8 cellular contexts compared by ENCODE assay signal in the genomic region with DNA sequence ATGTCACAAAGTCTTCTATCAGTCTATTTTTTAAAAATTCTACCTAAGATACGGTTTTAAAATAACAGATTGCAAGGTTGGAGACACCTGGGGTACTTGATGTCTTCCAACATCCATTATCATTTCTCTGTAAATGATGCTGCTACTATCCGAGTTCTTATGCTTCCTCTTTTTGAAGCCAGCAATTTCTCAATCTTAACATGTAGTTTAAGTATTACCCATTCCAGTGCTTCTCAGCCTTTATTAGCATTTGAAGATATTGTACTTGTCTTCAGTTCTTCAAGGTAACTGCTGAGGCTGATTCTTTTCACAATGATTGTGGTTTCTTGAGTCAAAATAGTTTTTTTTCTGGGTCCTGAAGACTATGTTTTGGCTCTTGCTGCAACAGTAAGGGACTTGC.
DNase-seq lines count a peak whose midpoint lies in the region; ATAC-seq and TF ChIP-seq lines count a peak whose summit lies in the region.

No MANE protein-coding gene starts in this region.

- intact Hi-C loops in body of pancreas (cut with DNase I), result no loop called here

- peaks cover 35% of the 10 kb centered on the region for H3K27me3 ChIP-seq in iPS-20b (ENCODE audit: insufficient read depth, low read length)
- H3K27me3 ChIP-seq in body of pancreas, result peaks cover 0 to 7% of the 10 kb centered on the region in 2 donors

- peak overlapping the region; percentile 81 for H3K4me3 ChIP-seq in iPS-20b (ENCODE audit: low read length)
- no peak overlapping the region for H3K4me3 ChIP-seq in body of pancreas

- TF ChIP-seq POLR2A in body of pancreas (IDR thresholded peaks at IDR 0.05), result no peak

- H3K36me3 ChIP-seq in iPS-20b (ENCODE audit: insufficient read depth, low read depth, low read length), result no peaks in the 10 kb centered on the region
- H3K36me3 ChIP-seq in body of pancreas (replicated peaks in 1 of 2; ENCODE audit: insufficient read depth in 1 of 2, low read depth in 2 of 2), result no peaks in the 10 kb centered on the region

- H3K4me1 ChIP-seq in iPS-20b (ENCODE audit: insufficient read depth, low read length) (no peaks in the 10 kb centered on the region), body of pancreas (peaks cover 10% of the 10 kb centered on the region)

- H3K9me3 ChIP-seq in iPS-20b (ENCODE audit: insufficient read depth, low read depth, low read length) (no peaks in the 10 kb centered on the region), body of pancreas (no peaks in the 10 kb centered on the region)

- TF ChIP-seq CTCF in body of pancreas (IDR thresholded peaks at IDR 0.05), result no peak

- H3K27ac ChIP-seq in iPS-20b (ENCODE audit: low read length) (no peak overlapping the region), body of pancreas (no peak overlapping the region)

- H3K9ac ChIP-seq in iPS-20b (ENCODE audit: low read depth, low read length), result no peak overlapping the region

- 30 to 55% methylated on average over 2 of the region's 2 CpGs for WGBS in body of pancreas, 2 donors

- ATAC-seq in GM21717 (IDR thresholded peaks at IDR 0.05; ENCODE audit: unreplicated experiment) (peak; percentile 9), body of pancreas (no peak), GM21737 (IDR thresholded peaks at IDR 0.05; ENCODE audit: unreplicated experiment) (no peak)

- DNase-seq in AML-193 (lab: John Stamatoyannopoulos, UW) (peak; percentile 69 to 72), SIG-M5 (lab: John Stamatoyannopoulos, UW) (peak; percentile 25), body of pancreas (no peak), kidney tubule cell (ENCODE audit: low spot score) (no peak), HK-2 (ENCODE audit: unreplicated experiment) (no peak)

Comparison
In these comparisons a context has a peak if more than half of its experiments do, and no peak if none do; other contexts are left out.
1. DNase-seq: peak in AML-193 (2 of 2) and SIG-M5 (single experiment); none in body of pancreas (0 of 4), kidney tubule cell (single experiment) and HK-2 (single experiment).